In genomic region chr3:194540268-194540937, GRCh38 we compare ENCODE assay signal across 11 cellular contexts. TPM values are rescaled to one million over a fixed set of nuclear protein-coding genes. Genes with fewer than 3 reads are reported as not detected.
DNase-seq lines count a peak whose midpoint lies in the region; ATAC-seq and TF ChIP-seq lines count a peak whose summit lies in the region.
"Had no signal": no experiment of that assay in that cellular context is flagged by ENCODE, and none has a peak within 500 bp of the region (broad histone marks: within the 10 kb centered on the region; RNA-seq: fewer than 3 reads in every experiment).

No MANE protein-coding gene starts in this region.

- H3K27ac Mint-ChIP-seq in CD14-positive monocyte (peak overlapping the region; percentile 68 to 97 (median 92)), nephron (peak overlapping the region in 2 of 3 experiments; percentile 14 to 60)
- H3K27ac Mint-ChIP-seq: nephron progenitor cell had no signal

- H3K27me3 Mint-ChIP-seq in CD14-positive monocyte (ENCODE audit: low read depth in 3 of 3): peaks cover 0 to 2% (median 0%) of the 10 kb centered on the region in 3 donors
- peaks cover 8% of the 10 kb centered on the region for H3K27me3 Mint-ChIP-seq in nephron (ENCODE audit: low read depth)

- intact Hi-C loops in CD14-positive monocyte (cut with micrococcal nuclease) (no loop called here), breast epithelium (cut with DNase I; ENCODE audit: low total_unique reads) (loop anchor here (10.0 kb wide), 1 partner anchor 866 kb away; no protein-coding TSS in a partner anchor)

- no peaks in the 10 kb centered on the region for H3K27me3 ChIP-seq in breast epithelium

- H3K4me3 Mint-ChIP-seq in CD14-positive monocyte: peak overlapping the region; percentile 73 to 94
- H3K4me3 Mint-ChIP-seq in nephron: no peak overlapping the region
- H3K4me3 Mint-ChIP-seq: nephron progenitor cell had no signal

- no peaks in the 10 kb centered on the region for H3K36me3 Mint-ChIP-seq in CD14-positive monocyte
- H3K36me3 Mint-ChIP-seq in nephron (ENCODE audit: low read depth): no peaks in the 10 kb centered on the region

- no peaks in the 10 kb centered on the region for H3K9me3 ChIP-seq in breast epithelium

- H3K4me1 Mint-ChIP-seq in CD14-positive monocyte (peaks cover 27% of the 10 kb centered on the region), nephron (peaks cover 11% of the 10 kb centered on the region)

- TF ChIP-seq CTCF in CD14-positive monocyte (IDR thresholded peaks at IDR 0.05) (no peak), breast epithelium (IDR thresholded peaks at IDR 0.05) (no peak), nephron (IDR thresholded peaks at IDR 0.05; ENCODE audit: unreplicated experiment in 3 of 3) (no peak)

- DNase-seq in CD14-positive monocyte (ENCODE audit: low spot score) (no peak), KG1 (lab: John Stamatoyannopoulos, UW) (peak; percentile 63), breast epithelium (ENCODE audit: low spot score in 2 of 2) (peak in 1 of 2 donors; percentile 30), NCI-H524 treated with DMSO at 0.1 percent for 48 hours (lab: John Stamatoyannopoulos, UW) (no peak), GOT3 (lab: John Stamatoyannopoulos, UW) (no peak)
- DNase-seq in stimulated activated CD4-positive, alpha-beta T cell treated with anti-CD3 and anti-CD28 coated beads, Interleukin-4, amount 100 ng/mL, for 4 hours: no peak
- DNase-seq: DMS79, nephron progenitor cell had no signal

- H3K4me3 ChIP-seq in breast epithelium: no peak overlapping the region

- peak overlapping the region; percentile 45 to 68 for H3K27ac ChIP-seq in breast epithelium

- ATAC-seq in HG03139 (IDR thresholded peaks at IDR 0.05; ENCODE audit: unreplicated experiment): no peak
- ATAC-seq: HCT116 had no signal

- H3K4me1 ChIP-seq in breast epithelium: no peaks in the 10 kb centered on the region

- H3K9me3 Mint-ChIP-seq in CD14-positive monocyte (peaks cover 0 to 1% (median 0%) of the 10 kb centered on the region in 7 donors), nephron (peaks cover 2% of the 10 kb centered on the region)

- no peaks in the 10 kb centered on the region for H3K36me3 ChIP-seq in breast epithelium

- TF ChIP-seq POLR2A in breast epithelium (IDR thresholded peaks at IDR 0.05): no peak

RNA-seq across cellular contexts. Expression of gene ATP13A3, which starts 53.6 kb away (rescaled TPM):
- polyA plus RNA-seq in CD14-positive monocyte: 1 to 10 TPM; 4.7 to 5.2 TPM
- total RNA-seq in breast epithelium: 100 to 1,000 TPM; 132 to 170 (median 142) TPM

Comparison
In these comparisons a context has a peak if more than half of its experiments do, and no peak if none do; other contexts are left out.
1. H3K4me3 Mint-ChIP-seq: peak in CD14-positive monocyte (2 of 2); none in nephron (0 of 3).